1 cellular context compared by ENCODE assay signal in genomic region chr22:42194104-42194851, GRCh38.
TF ChIP-seq lines count a peak whose summit lies in the region.

No MANE protein-coding gene starts in this region.

TF ChIP-seq in WTC11, 78 proteins besides CTCF, POLR2A, EP300 and RAD21:
- TF ChIP-seq STAT6 (CRISPR knock-in tag; conservative IDR thresholded peaks at IDR 0.05; ENCODE audit: low read depth) (no peak), ZNF416 (CRISPR knock-in tag; IDR thresholded peaks at IDR 0.05) (no peak), TP53 (CRISPR knock-in tag; IDR thresholded peaks at IDR 0.05) (no peak), AR (CRISPR knock-in tag; IDR thresholded peaks at IDR 0.05) (no peak)
